In the genomic region with DNA sequence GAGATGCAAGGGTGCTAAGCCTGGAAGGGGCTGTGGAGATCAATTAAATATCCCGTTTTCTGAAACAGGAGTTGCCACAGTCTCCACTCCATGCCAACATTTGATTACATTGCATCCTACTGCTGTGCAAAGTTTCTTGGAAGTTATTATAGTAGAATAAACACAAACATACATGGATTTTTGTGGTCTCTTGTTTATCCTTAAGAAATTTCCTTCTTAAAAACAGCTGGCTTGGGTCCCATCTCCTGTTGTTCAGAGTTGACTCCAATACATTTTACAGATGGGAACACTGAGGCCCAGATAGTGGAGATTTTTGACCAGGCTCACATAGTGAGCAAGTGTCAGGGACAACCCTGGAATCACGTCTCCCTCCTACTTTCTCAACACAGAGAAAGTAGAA, we compare ENCODE assay signal across 33 cellular contexts.
"Had no signal": no experiment of that assay in that cellular context is flagged by ENCODE, and none has a peak within 500 bp of the region (broad histone marks: within the 10 kb centered on the region; RNA-seq: fewer than 3 reads in every experiment).

No MANE protein-coding gene starts in this region.

- DNase-seq: Karpas-422, Kasumi-1, MG63, MM.1S, MV-4-11, NCI-H1048, NCI-H1092, NCI-H1092 treated with DMSO at 0.1 percent for 48 hours, NCI-H1105, NCI-H1105 treated with DMSO at 0.1 percent for 48 hours, NCI-H1417, NCI-H1417 treated with DMSO at 0.1 percent for 48 hours, NCI-H1436, NCI-H1436 treated with DMSO at 0.1 percent for 48 hours, NCI-H146, NCI-H1694, NCI-H1694 treated with DMSO at 0.1 percent for 48 hours, NCI-H187, NCI-H187 treated with DMSO at 0.1 percent for 48 hours, NCI-H1930, NCI-H2029, NCI-H2029 treated with DMSO at 0.1 percent for 48 hours, NCI-H2081, NCI-H2081 treated with DMSO at 0.1 percent for 48 hours, NCI-H2107, NCI-H2171, NCI-H2171 treated with DMSO at 0.1 percent for 48 hours, NCI-H2227 treated with DMSO at 0.1 percent for 48 hours, NCI-H226, NCI-H345, NCI-H446, NCI-H446 treated with DMSO at 0.1 percent for 48 hours, NCI-H510A had no signal

- H3K4me3 ChIP-seq: MG63 had no signal
